In the genomic region with DNA sequence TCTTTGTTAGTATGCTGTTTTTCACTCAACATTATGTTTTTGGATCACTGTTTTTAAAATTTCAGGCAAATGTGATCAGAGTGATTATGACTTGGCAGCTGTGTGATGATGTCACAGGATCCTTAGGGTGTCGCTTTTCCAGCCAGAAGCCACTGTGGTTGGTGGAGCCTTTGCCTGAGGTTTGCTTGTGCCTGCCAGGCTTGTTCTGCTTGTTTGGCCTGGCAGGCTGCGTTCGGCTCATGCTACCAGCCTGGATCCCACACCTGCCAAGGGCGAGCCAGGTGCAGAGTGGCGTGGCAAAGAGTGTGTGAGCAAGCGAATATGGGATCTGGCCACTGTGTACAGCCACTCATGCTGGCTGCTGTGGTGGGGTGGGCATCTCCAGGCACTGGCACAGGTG, we compare ENCODE assay signal across 16 cellular contexts. TPM values are rescaled to one million over a fixed set of nuclear protein-coding genes. Genes with fewer than 3 reads are reported as not detected.
DNase-seq lines count a peak whose midpoint lies in the region; ATAC-seq and TF ChIP-seq lines count a peak whose summit lies in the region.
"Had no signal": no experiment of that assay in that cellular context is flagged by ENCODE, and none has a peak within 500 bp of the region (broad histone marks: within the 10 kb centered on the region; RNA-seq: fewer than 3 reads in every experiment).

No MANE protein-coding gene starts in this region.

- no peak for ATAC-seq in stimulated activated naive B cell treated with anti-CD40 and anti-IgM and Interleukin-4, amounts not matched to agents 10 μg/mL and 1 μg/mL and 100 μg/mL, for 72 hours (replicated peaks)
- no peak for ATAC-seq in GM18861 (IDR thresholded peaks at IDR 0.05; ENCODE audit: unreplicated experiment)
- ATAC-seq: stimulated activated naive CD8-positive, alpha-beta T cell treated with anti-CD3 and anti-CD28 coated beads, Interleukin-15, amount 100 ng/mL, for 72 hours had no signal

- no peaks in the 10 kb centered on the region for H3K36me3 ChIP-seq in sigmoid colon

- no peaks in the 10 kb centered on the region for H3K27me3 Mint-ChIP-seq in stimulated activated naive B cell treated with anti-CD40 and anti-IgM and Interleukin-4, amounts not matched to agents 10 μg/mL and 1 μg/mL and 100 μg/mL, for 72 hours
- H3K27me3 Mint-ChIP-seq: activated B cell treated with CpG ODN at 0.5 μM for 24 hours; CD4-positive, alpha-beta T cell; stimulated activated naive CD8-positive, alpha-beta T cell treated with anti-CD3 and anti-CD28 coated beads, Interleukin-15, amount 100 ng/mL, for 72 hours had no signal

- TF ChIP-seq POLR2A in sigmoid colon (IDR thresholded peaks at IDR 0.05), result no peak

- H3K27me3 ChIP-seq in sigmoid colon, result no peaks in the 10 kb centered on the region
- H3K27me3 ChIP-seq: heart right ventricle had no signal

- H3K27ac Mint-ChIP-seq in stimulated activated naive B cell treated with anti-CD40 and anti-IgM and Interleukin-4, amounts not matched to agents 10 μg/mL and 1 μg/mL and 100 μg/mL, for 72 hours, result peak overlapping the region; percentile 25
- H3K27ac Mint-ChIP-seq: CD4-positive, alpha-beta T cell; stimulated activated naive CD8-positive, alpha-beta T cell treated with anti-CD3 and anti-CD28 coated beads, Interleukin-15, amount 100 ng/mL, for 72 hours had no signal

- H3K4me3 Mint-ChIP-seq in stimulated activated naive B cell treated with anti-CD40 and anti-IgM and Interleukin-4, amounts not matched to agents 10 μg/mL and 1 μg/mL and 100 μg/mL, for 72 hours, result no peak overlapping the region
- H3K4me3 Mint-ChIP-seq: activated B cell treated with CpG ODN at 0.5 μM for 24 hours; CD4-positive, alpha-beta T cell; stimulated activated naive CD8-positive, alpha-beta T cell treated with anti-CD3 and anti-CD28 coated beads, Interleukin-15, amount 100 ng/mL, for 72 hours had no signal

- peaks cover 0 to 1% of the 10 kb centered on the region in 2 donors for H3K9me3 Mint-ChIP-seq in stimulated activated naive B cell treated with anti-CD40 and anti-IgM and Interleukin-4, amounts not matched to agents 10 μg/mL and 1 μg/mL and 100 μg/mL, for 72 hours
- H3K9me3 Mint-ChIP-seq: activated B cell treated with CpG ODN at 0.5 μM for 24 hours; CD4-positive, alpha-beta T cell; stimulated activated naive CD8-positive, alpha-beta T cell treated with anti-CD3 and anti-CD28 coated beads, Interleukin-15, amount 100 ng/mL, for 72 hours had no signal

- no peak overlapping the region for H3K27ac ChIP-seq in sigmoid colon
- H3K27ac ChIP-seq: heart right ventricle had no signal

- DNase-seq in LHCN-M2 (ENCODE audit: low read depth), result peak; percentile 57
- DNase-seq in NCI-H69 (lab: John Stamatoyannopoulos, UW), result peak; percentile 59
- peak; percentile 44 for DNase-seq in fibroblast of peridontal ligament (ENCODE audit: extremely low read depth)
- no peak for DNase-seq in stimulated activated naive B cell treated with anti-CD40 and anti-IgM and Interleukin-4, amounts not matched to agents 10 μg/mL and 1 μg/mL and 100 μg/mL, for 72 hours
- DNase-seq in activated T-cell treated with anti-CD3 and anti-CD28 coated beads, Interleukin-2, amount 50 U/mL, for 1 hour, result no peak
- no peak for DNase-seq in sigmoid colon
- DNase-seq: activated B cell treated with CpG ODN at 0.5 μM for 24 hours; anterior cingulate cortex; CD4-positive, alpha-beta T cell; effector CD8-positive, alpha-beta T cell; H7; heart right ventricle; mesendoderm; stimulated activated CD4-positive, alpha-beta T cell treated with anti-CD3 and anti-CD28 coated beads, Interleukin-2, amount 100 ng/mL, for 48 hours; stimulated activated naive CD8-positive, alpha-beta T cell treated with anti-CD3 and anti-CD28 coated beads, Interleukin-15, amount 100 ng/mL, for 72 hours had no signal

- no peak overlapping the region for H3K4me3 ChIP-seq in sigmoid colon
- H3K4me3 ChIP-seq: heart right ventricle had no signal

- WGBS in sigmoid colon, 2 donors, result 21 to 71% methylated on average over 6 of the region's 6 CpGs

- peaks cover 0 to 5% (median 0%) of the 10 kb centered on the region in 4 donors for H3K4me1 ChIP-seq in sigmoid colon

- intact Hi-C loops in sigmoid colon (cut with DNase I), result no loop called here

- no peaks in the 10 kb centered on the region for H3K9me3 ChIP-seq in sigmoid colon
- H3K9me3 ChIP-seq: heart right ventricle had no signal

- peaks cover 24 to 38% of the 10 kb centered on the region in 2 donors for H3K36me3 Mint-ChIP-seq in stimulated activated naive B cell treated with anti-CD40 and anti-IgM and Interleukin-4, amounts not matched to agents 10 μg/mL and 1 μg/mL and 100 μg/mL, for 72 hours

- no peak for TF ChIP-seq EP300 in sigmoid colon (IDR thresholded peaks at IDR 0.05)

- TF ChIP-seq CTCF in sigmoid colon (IDR thresholded peaks at IDR 0.05), result no peak

- peaks cover 22 to 28% of the 10 kb centered on the region in 2 donors for H3K4me1 Mint-ChIP-seq in stimulated activated naive B cell treated with anti-CD40 and anti-IgM and Interleukin-4, amounts not matched to agents 10 μg/mL and 1 μg/mL and 100 μg/mL, for 72 hours

RNA-seq across cellular contexts. Expression of a gene that starts 55.7 kb away (rescaled TPM):
- total RNA-seq in LHCN-M2 (2014; rRNA removed) (30.2 and 33.6 TPM in 2 replicates), sigmoid colon (10 to 100 TPM; 15.2 to 31.3 (median 26.0) TPM)
- polyA plus RNA-seq in LHCN-M2 (2012), result 31.9 TPM
- polyA plus RNA-seq in sigmoid colon, result 10 to 100 TPM; 19.0 to 28.2 (median 22.3) TPM

RNA-seq across cellular contexts. Expression of a gene that starts 56.1 kb away (rescaled TPM):
- 27.1 and 31.7 TPM in 2 replicates for total RNA-seq in LHCN-M2 (2014; rRNA removed)
- 17.3 TPM for polyA plus RNA-seq in LHCN-M2 (2012)
- total RNA-seq in sigmoid colon, result 10 to 100 TPM; 26.7 to 36.3 (median 30.3) TPM
- 10 to 100 TPM; 13.8 to 19.2 (median 18.3) TPM for polyA plus RNA-seq in sigmoid colon

Comparison
In these comparisons a context has a peak if more than half of its experiments do, and no peak if none do; other contexts are left out.
1. DNase-seq: peak in LHCN-M2 (single experiment), NCI-H69 (single experiment) and fibroblast of peridontal ligament (single experiment); none in stimulated activated naive B cell treated with anti-CD40 and anti-IgM and Interleukin-4, amounts not matched to agents 10 μg/mL and 1 μg/mL and 100 μg/mL, for 72 hours (single experiment), activated T-cell treated with anti-CD3 and anti-CD28 coated beads, Interleukin-2, amount 50 U/mL, for 1 hour (single experiment) and sigmoid colon (single experiment).